In genomic region chr1:180631766-180632325, GRCh38 we compare ENCODE assay signal across 1 cellular context.
TF ChIP-seq lines count a peak whose summit lies in the region.

Gene XPR1, plus strand, starts transcription at chr1:180632022. Its CDS starts 180 bp downstream, at chr1:180632202.

TF ChIP-seq in HEK293, 187 proteins besides CTCF, POLR2A, EP300 and RAD21 (continued from another document and continues in another):
- no peak for TF ChIP-seq TSHZ1 (tag by site-specific recombination; IDR thresholded peaks at IDR 0.05; ENCODE audit: borderline replicate concordance)
- no peak for TF ChIP-seq ZNF398 (tag by site-specific recombination; IDR thresholded peaks at IDR 0.05)
- TF ChIP-seq ZSCAN4 (tag by site-specific recombination; IDR thresholded peaks at IDR 0.05), result 0 out of 2 replicates have a peak, but pooled peaks have one; percentile 28
- TF ChIP-seq ZFP3 (tag by site-specific recombination; IDR thresholded peaks at IDR 0.05; ENCODE audit: low read depth), result no peak
- TF ChIP-seq ZNF660 (tag by site-specific recombination; IDR thresholded peaks at IDR 0.05), result peak; percentile 63; the same call in 1 of the 2 replicates
- TF ChIP-seq REPIN1 (tag by site-specific recombination; IDR thresholded peaks at IDR 0.05; ENCODE audit: low read depth), result no peak
- no peak for TF ChIP-seq ZNF10 (tag by site-specific recombination; IDR thresholded peaks at IDR 0.05)
- peak; percentile 68; the same call in 1 of the 2 replicates for TF ChIP-seq KLF17 (tag by site-specific recombination; IDR thresholded peaks at IDR 0.05)
- TF ChIP-seq INSM2 (tag by site-specific recombination; IDR thresholded peaks at IDR 0.05), result no peak
- no peak for TF ChIP-seq ZNF433 (tag by site-specific recombination; IDR thresholded peaks at IDR 0.05; ENCODE audit: low read depth)
- TF ChIP-seq ZNF677 (tag by site-specific recombination; IDR thresholded peaks at IDR 0.05), result no peak
- no peak for TF ChIP-seq ZNF596 (tag by site-specific recombination; IDR thresholded peaks at IDR 0.05)
- no peak for TF ChIP-seq OVOL3 (tag by site-specific recombination; IDR thresholded peaks at IDR 0.05)
- no peak for TF ChIP-seq ZNF354C (tag by site-specific recombination; IDR thresholded peaks at IDR 0.05; ENCODE audit: borderline replicate concordance, low read depth)
- no peak for TF ChIP-seq ZBTB1 (tag by site-specific recombination; IDR thresholded peaks at IDR 0.05)
- no peak for TF ChIP-seq ZNF521 (tag by site-specific recombination; IDR thresholded peaks at IDR 0.05)
- TF ChIP-seq MEIS1 (CRISPR knock-in tag; IDR thresholded peaks at IDR 0.05; ENCODE audit: borderline replicate concordance), result no peak
- no peak for TF ChIP-seq ZNF530 (tag by site-specific recombination; IDR thresholded peaks at IDR 0.05; ENCODE audit: low read depth)
- peak; percentile 62; the same call in 1 of the 2 replicates for TF ChIP-seq ZBTB17 (tag by site-specific recombination; IDR thresholded peaks at IDR 0.05)
- TF ChIP-seq PRDM4 (tag by site-specific recombination; IDR thresholded peaks at IDR 0.05), result no peak
- TF ChIP-seq ZNF621 (tag by site-specific recombination; IDR thresholded peaks at IDR 0.05), result no peak
- TF ChIP-seq ZNF510 (tag by site-specific recombination; IDR thresholded peaks at IDR 0.05; ENCODE audit: insufficient replicate concordance), result no peak
- no peak for TF ChIP-seq TCF7L2 (IDR thresholded peaks at IDR 0.05; ENCODE audit: borderline replicate concordance, low read depth, low read length)
- no peak for TF ChIP-seq ZNF837 (tag by site-specific recombination; IDR thresholded peaks at IDR 0.05)
- TF ChIP-seq ZNF26 (tag by site-specific recombination; IDR thresholded peaks at IDR 0.05), result no peak
- TF ChIP-seq ZNF16 (tag by site-specific recombination; IDR thresholded peaks at IDR 0.05; ENCODE audit: low read depth), result 0 out of 2 replicates have a peak, but pooled peaks have one; percentile 20
- no peak for TF ChIP-seq ZNF366 (tag by site-specific recombination; conservative IDR thresholded peaks at IDR 0.05)
- TF ChIP-seq ZNF580 (tag by site-specific recombination; IDR thresholded peaks at IDR 0.05), result no peak
- TF ChIP-seq ZXDB (tag by site-specific recombination; IDR thresholded peaks at IDR 0.05), result 0 out of 2 replicates have a peak, but pooled peaks have one; percentile 65
- no peak for TF ChIP-seq GLI2 (tag by site-specific recombination; IDR thresholded peaks at IDR 0.05; ENCODE audit: borderline replicate concordance, low read depth)
- no peak for TF ChIP-seq MYNN (tag by site-specific recombination; IDR thresholded peaks at IDR 0.05; ENCODE audit: borderline replicate concordance)
- TF ChIP-seq SP7 (tag by site-specific recombination; IDR thresholded peaks at IDR 0.05), result peak; percentile 72
- TF ChIP-seq ZNF518A (tag by site-specific recombination; conservative IDR thresholded peaks at IDR 0.05; ENCODE audit: low read depth), result no peak
- no peak for TF ChIP-seq ZNF529 (tag by site-specific recombination; IDR thresholded peaks at IDR 0.05; ENCODE audit: insufficient replicate concordance)
- TF ChIP-seq ZNF174 (tag by site-specific recombination; IDR thresholded peaks at IDR 0.05), result no peak
- peak; percentile 23; the same call in 1 of the 2 replicates for TF ChIP-seq ZNF785 (tag by site-specific recombination; IDR thresholded peaks at IDR 0.05)
- TF ChIP-seq ZNF175 (tag by site-specific recombination; IDR thresholded peaks at IDR 0.05), result no peak
- TF ChIP-seq HOXD13 (CRISPR knock-in tag; IDR thresholded peaks at IDR 0.05; ENCODE audit: borderline replicate concordance), result peak; percentile 49; the same call in 1 of the 2 replicates
- TF ChIP-seq GFI1B (tag by site-specific recombination; IDR thresholded peaks at IDR 0.05), result no peak
- no peak for TF ChIP-seq ZFP41 (tag by site-specific recombination; IDR thresholded peaks at IDR 0.05; ENCODE audit: borderline replicate concordance)
- TF ChIP-seq ZNF140 (tag by site-specific recombination; IDR thresholded peaks at IDR 0.05), result no peak
- no peak for TF ChIP-seq ZNF350 (tag by site-specific recombination; IDR thresholded peaks at IDR 0.05)
- TF ChIP-seq ZNF488 (tag by site-specific recombination; IDR thresholded peaks at IDR 0.05), result no peak
